In the genomic region with DNA sequence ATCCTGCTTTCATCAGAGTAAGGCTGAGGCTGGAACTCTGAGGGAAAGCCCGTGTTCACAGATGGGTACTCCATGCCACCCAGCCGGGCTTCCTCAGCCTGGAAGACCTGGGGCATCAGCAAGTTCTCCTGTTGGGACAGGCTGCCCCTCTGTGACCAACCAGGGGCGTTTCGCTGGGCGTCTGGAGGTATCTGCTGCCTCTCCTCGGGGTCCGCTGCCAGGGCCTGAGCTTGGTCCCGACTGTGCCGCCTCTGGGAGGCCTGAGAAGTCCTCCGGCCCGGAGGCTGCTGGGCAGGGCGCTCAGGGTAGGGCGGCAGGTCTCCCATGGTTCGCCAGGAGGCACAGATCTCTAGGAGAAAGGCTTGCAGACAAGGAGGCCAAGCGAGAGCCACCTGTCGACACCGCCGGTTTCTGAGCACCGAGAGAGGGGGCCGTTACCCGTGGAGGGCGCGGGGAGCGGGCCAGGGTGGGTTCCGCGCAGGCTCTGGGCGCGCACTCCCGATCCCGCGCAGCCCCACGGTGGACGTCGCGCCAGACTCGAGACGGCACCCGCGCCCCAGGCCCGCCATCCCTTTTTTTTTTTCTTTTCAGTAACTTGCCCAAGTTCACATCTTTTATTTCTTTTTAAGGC, we compare ENCODE assay signal across 1 cellular context.
A peak's percentile ranks its signal among the peaks of the same experiment; 100 is the strongest.
TF ChIP-seq lines count a peak whose summit lies in the region.

Gene RSPH6A (minus strand): TSS at position 458 of the 631 bp plus-strand sequence. CDS start 132 bp downstream, at position 326.

TF ChIP-seq in WTC11, 78 proteins besides CTCF, POLR2A, EP300 and RAD21 (continued from another document and continues in another):
- TF ChIP-seq FOXP4 (CRISPR knock-in tag; IDR thresholded peaks at IDR 0.05), result no peak
- TF ChIP-seq HMGA2 (CRISPR knock-in tag; IDR thresholded peaks at IDR 0.05), result no peak
- no peak for TF ChIP-seq NFATC4 (CRISPR knock-in tag; IDR thresholded peaks at IDR 0.05)
- no peak for TF ChIP-seq JUN (CRISPR knock-in tag; IDR thresholded peaks at IDR 0.05)
- TF ChIP-seq MXD4 (CRISPR knock-in tag; IDR thresholded peaks at IDR 0.05; ENCODE audit: borderline replicate concordance), result no peak
- no peak for TF ChIP-seq KAT7 (CRISPR knock-in tag; IDR thresholded peaks at IDR 0.05; ENCODE audit: borderline replicate concordance)
- TF ChIP-seq ZNF232 (CRISPR knock-in tag; IDR thresholded peaks at IDR 0.05), result no peak
- no peak for TF ChIP-seq NR1H2 (CRISPR knock-in tag; IDR thresholded peaks at IDR 0.05)
- TF ChIP-seq NR3C1 (CRISPR knock-in tag; conservative IDR thresholded peaks at IDR 0.05; ENCODE audit: low read depth), result no peak
- TF ChIP-seq NR2C2 (CRISPR knock-in tag; IDR thresholded peaks at IDR 0.05), result no peak
- TF ChIP-seq, protein P1, sequence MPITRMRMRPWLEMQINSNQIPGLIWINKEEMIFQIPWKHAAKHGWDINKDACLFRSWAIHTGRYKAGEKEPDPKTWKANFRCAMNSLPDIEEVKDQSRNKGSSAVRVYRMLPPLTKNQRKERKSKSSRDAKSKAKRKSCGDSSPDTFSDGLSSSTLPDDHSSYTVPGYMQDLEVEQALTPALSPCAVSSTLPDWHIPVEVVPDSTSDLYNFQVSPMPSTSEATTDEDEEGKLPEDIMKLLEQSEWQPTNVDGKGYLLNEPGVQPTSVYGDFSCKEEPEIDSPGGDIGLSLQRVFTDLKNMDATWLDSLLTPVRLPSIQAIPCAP (CRISPR knock-in tag; IDR thresholded peaks at IDR 0.05), result no peak
- no peak for TF ChIP-seq ATF1 (CRISPR knock-in tag; IDR thresholded peaks at IDR 0.05)
- TF ChIP-seq ERG (CRISPR knock-in tag; IDR thresholded peaks at IDR 0.05), result no peak
- TF ChIP-seq ZNF425 (CRISPR knock-in tag; conservative IDR thresholded peaks at IDR 0.05), result no peak
- TF ChIP-seq PRRX2 (CRISPR knock-in tag; IDR thresholded peaks at IDR 0.05), result no peak
- TF ChIP-seq ZNF423 (CRISPR knock-in tag; IDR thresholded peaks at IDR 0.05), result no peak
- TF ChIP-seq, protein P2, sequence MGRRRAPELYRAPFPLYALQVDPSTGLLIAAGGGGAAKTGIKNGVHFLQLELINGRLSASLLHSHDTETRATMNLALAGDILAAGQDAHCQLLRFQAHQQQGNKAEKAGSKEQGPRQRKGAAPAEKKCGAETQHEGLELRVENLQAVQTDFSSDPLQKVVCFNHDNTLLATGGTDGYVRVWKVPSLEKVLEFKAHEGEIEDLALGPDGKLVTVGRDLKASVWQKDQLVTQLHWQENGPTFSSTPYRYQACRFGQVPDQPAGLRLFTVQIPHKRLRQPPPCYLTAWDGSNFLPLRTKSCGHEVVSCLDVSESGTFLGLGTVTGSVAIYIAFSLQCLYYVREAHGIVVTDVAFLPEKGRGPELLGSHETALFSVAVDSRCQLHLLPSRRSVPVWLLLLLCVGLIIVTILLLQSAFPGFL (CRISPR knock-in tag; IDR thresholded peaks at IDR 0.05; ENCODE audit: borderline replicate concordance), result no peak
- TF ChIP-seq SOX15 (CRISPR knock-in tag; IDR thresholded peaks at IDR 0.05), result no peak
- TF ChIP-seq MYBL2 (CRISPR knock-in tag; IDR thresholded peaks at IDR 0.05), result peak; percentile 20; the same call in 1 of the 2 replicates
- no peak for TF ChIP-seq MLX (CRISPR knock-in tag; IDR thresholded peaks at IDR 0.05)
- TF ChIP-seq RORB (CRISPR knock-in tag; IDR thresholded peaks at IDR 0.05), result no peak
- no peak for TF ChIP-seq SP1 (CRISPR knock-in tag; conservative IDR thresholded peaks at IDR 0.05)
- TF ChIP-seq E2F5 (CRISPR knock-in tag; IDR thresholded peaks at IDR 0.05), result no peak
- TF ChIP-seq SMAD3 (CRISPR knock-in tag; IDR thresholded peaks at IDR 0.05; ENCODE audit: borderline replicate concordance), result no peak
- no peak for TF ChIP-seq ZNF532 (CRISPR knock-in tag; IDR thresholded peaks at IDR 0.05; ENCODE audit: borderline replicate concordance)
- TF ChIP-seq, protein P3, sequence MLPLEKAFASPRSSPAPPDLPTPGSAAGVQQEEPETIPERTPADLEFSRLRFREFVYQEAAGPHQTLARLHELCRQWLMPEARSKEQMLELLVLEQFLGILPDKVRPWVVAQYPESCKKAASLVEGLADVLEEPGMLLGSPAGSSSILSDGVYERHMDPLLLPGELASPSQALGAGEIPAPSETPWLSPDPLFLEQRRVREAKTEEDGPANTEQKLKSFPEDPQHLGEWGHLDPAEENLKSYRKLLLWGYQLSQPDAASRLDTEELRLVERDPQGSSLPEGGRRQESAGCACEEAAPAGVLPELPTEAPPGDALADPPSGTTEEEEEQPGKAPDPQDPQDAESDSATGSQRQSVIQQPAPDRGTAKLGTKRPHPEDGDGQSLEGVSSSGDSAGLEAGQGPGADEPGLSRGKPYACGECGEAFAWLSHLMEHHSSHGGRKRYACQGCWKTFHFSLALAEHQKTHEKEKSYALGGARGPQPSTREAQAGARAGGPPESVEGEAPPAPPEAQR (CRISPR knock-in tag; IDR thresholded peaks at IDR 0.05), result no peak
- no peak for TF ChIP-seq AR (CRISPR knock-in tag; IDR thresholded peaks at IDR 0.05)
- no peak for TF ChIP-seq ZNF138 (CRISPR knock-in tag; conservative IDR thresholded peaks at IDR 0.05)
- no peak for TF ChIP-seq EMX1 (CRISPR knock-in tag; IDR thresholded peaks at IDR 0.05)
- TF ChIP-seq FOXP1 (CRISPR knock-in tag; IDR thresholded peaks at IDR 0.05; ENCODE audit: borderline replicate concordance), result peak; percentile 72; the same call in 1 of the 2 replicates
- no peak for TF ChIP-seq JAZF1 (CRISPR knock-in tag; IDR thresholded peaks at IDR 0.05)
- no peak for TF ChIP-seq CBFB (CRISPR knock-in tag; IDR thresholded peaks at IDR 0.05; ENCODE audit: low read depth)
- TF ChIP-seq, protein P4, sequence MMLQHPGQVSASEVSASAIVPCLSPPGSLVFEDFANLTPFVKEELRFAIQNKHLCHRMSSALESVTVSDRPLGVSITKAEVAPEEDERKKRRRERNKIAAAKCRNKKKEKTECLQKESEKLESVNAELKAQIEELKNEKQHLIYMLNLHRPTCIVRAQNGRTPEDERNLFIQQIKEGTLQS (CRISPR knock-in tag; conservative IDR thresholded peaks at IDR 0.05), result no peak
